In the genomic region with DNA sequence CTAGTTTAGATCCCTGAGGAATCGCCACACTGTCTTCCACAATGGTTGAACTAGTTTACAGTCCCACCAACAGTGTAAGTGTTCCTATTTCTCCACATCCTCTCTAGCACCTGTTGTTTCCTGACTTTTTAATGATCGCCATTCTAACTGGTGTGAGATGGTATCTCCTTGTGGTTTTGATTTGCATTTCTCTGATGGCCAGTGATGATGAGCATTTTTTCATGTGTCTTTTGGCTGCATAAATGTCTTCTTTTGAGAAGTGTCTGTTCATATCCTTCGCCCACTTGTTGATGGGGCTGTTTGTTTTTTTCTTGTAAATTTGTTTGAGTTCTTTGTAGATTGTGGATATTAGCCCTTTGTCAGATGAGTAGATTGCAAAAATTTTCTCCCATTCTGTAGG, we compare ENCODE assay signal across 1 cellular context. TPM values are rescaled to one million over a fixed set of nuclear protein-coding genes. Genes with fewer than 3 reads are reported as not detected.
"Had no signal": no experiment of that assay in that cellular context is flagged by ENCODE, and none has a peak within 500 bp of the region (broad histone marks: within the 10 kb centered on the region; RNA-seq: fewer than 3 reads in every experiment).

No MANE protein-coding gene starts in this region.

RNA-seq across cellular contexts. Expression of gene CDNF, which starts 27.0 kb away (rescaled TPM):
- total RNA-seq: kidney epithelial cell had no signal
